In the genomic region with DNA sequence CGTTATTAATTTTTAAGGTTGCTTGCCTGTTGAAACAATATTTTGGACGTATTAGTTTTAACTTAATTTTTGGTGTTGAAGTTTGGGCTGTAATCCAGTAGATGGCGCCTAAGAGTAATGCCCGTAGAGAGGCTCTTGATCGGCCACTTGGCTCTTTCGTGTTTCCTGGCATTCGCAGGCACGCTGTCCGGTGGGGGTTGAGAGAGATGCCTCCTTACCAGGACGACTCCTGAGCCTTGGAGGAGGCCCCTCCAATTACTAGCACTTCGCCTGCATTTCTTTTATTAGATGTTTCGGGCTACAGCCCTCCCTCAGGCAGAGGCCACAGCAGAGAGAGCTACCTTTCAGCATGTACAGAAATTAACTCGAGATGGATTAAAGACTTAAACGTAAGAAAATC, we compare ENCODE assay signal across 8 cellular contexts.
DNase-seq lines count a peak whose midpoint lies in the region; ATAC-seq lines count a peak whose summit lies in the region.

No MANE protein-coding gene starts in this region.

- DNase-seq in NCI-H1092 treated with DMSO at 0.1 percent for 48 hours (lab: John Stamatoyannopoulos, UW) (peak; percentile 11), NCI-H1092 (lab: John Stamatoyannopoulos, UW) (no peak), NCI-H526 treated with DMSO at 0.1 percent for 48 hours (lab: John Stamatoyannopoulos, UW) (peak; percentile 4), islet precursor cell (peak; percentile 43)
- peak; percentile 22 to 30 for DNase-seq in activated T-cell treated with anti-CD3 and anti-CD28 coated beads, Interleukin-2, amount 50 U/mL, for 48 hours
- no peak for DNase-seq in activated effector memory CD4-positive, alpha-beta T cell treated with Interleukin-2 at 50 U/mL for 16 hours

- peak; percentile 81 for ATAC-seq in GM19372 (IDR thresholded peaks at IDR 0.05; ENCODE audit: low read depth, unreplicated experiment)
- peak; percentile 94 for ATAC-seq in HG03159 (IDR thresholded peaks at IDR 0.05; ENCODE audit: unreplicated experiment)

Comparison
In these comparisons a context has a peak if more than half of its experiments do, and no peak if none do; other contexts are left out.
1. DNase-seq: peak in NCI-H1092 treated with DMSO at 0.1 percent for 48 hours (single experiment), NCI-H526 treated with DMSO at 0.1 percent for 48 hours (single experiment), activated T-cell treated with anti-CD3 and anti-CD28 coated beads, Interleukin-2, amount 50 U/mL, for 48 hours (2 of 2) and islet precursor cell (single experiment); none in NCI-H1092 (single experiment) and activated effector memory CD4-positive, alpha-beta T cell treated with Interleukin-2 at 50 U/mL for 16 hours (single experiment).